ENCODE assay signal across 8 cellular contexts in genomic region chr11:67275606-67276409, GRCh38. TPM values are rescaled to one million over a fixed set of nuclear protein-coding genes. Genes with fewer than 3 reads are reported as not detected.
DNase-seq lines count a peak whose midpoint lies in the region; ATAC-seq and TF ChIP-seq lines count a peak whose summit lies in the region.
"Had no signal": no experiment of that assay in that cellular context is flagged by ENCODE, and none has a peak within 500 bp of the region (broad histone marks: within the 10 kb centered on the region; RNA-seq: fewer than 3 reads in every experiment).

No MANE protein-coding gene starts in this region.

- H3K27ac ChIP-seq in right lobe of liver: peak overlapping the region; percentile 18 to 67 (median 62)
- peak overlapping the region; percentile 70 to 74 for H3K27ac ChIP-seq in testis

- H3K4me3 ChIP-seq in right lobe of liver (no peak overlapping the region), testis (no peak overlapping the region)

- WGBS in right lobe of liver (ENCODE audit: insufficient coverage, low coverage, low lambda C conversion rate, missing lambda C conversion rate): 70% methylated on average over 9 of the region's 17 CpGs
- 76 to 77% methylated on average over 15 to 17 of the region's 17 CpGs for WGBS in testis, 2 donors

- peak overlapping the region; percentile 12 to 91 (median 78) for H3K4me3 Mint-ChIP-seq in IgD-negative memory B cell
- peak overlapping the region; percentile 75 to 97 for H3K4me3 Mint-ChIP-seq in activated T-cell treated with anti-CD3 and anti-CD28 coated beads, Interleukin-2, amount 50 U/mL, for 72 hours

- H3K36me3 Mint-ChIP-seq in IgD-negative memory B cell: peaks cover 2% of the 10 kb centered on the region
- H3K36me3 Mint-ChIP-seq in activated T-cell treated with anti-CD3 and anti-CD28 coated beads, Interleukin-2, amount 50 U/mL, for 72 hours (ENCODE audit: insufficient read depth in 2 of 2): peaks cover 4 to 23% of the 10 kb centered on the region in 2 donors

- H3K9me3 ChIP-seq in right lobe of liver (no peaks in the 10 kb centered on the region), testis (no peaks in the 10 kb centered on the region)

- H3K4me1 ChIP-seq in right lobe of liver (peaks cover 0 to 43% (median 0%) of the 10 kb centered on the region in 4 donors), testis (peaks cover 75% of the 10 kb centered on the region)

- DNase-seq in activated T-cell treated with anti-CD3 and anti-CD28 coated beads, Interleukin-2, amount 50 U/mL, for 72 hours: peak; percentile 31 to 40
- peak in 1 of 3 donors; percentile 46 for DNase-seq in right lobe of liver
- DNase-seq in testis: no peak
- no peak for DNase-seq in NCI-H446 treated with DMSO at 0.1 percent for 48 hours (lab: John Stamatoyannopoulos, UW)
- no peak for DNase-seq in nucleus accumbens (lab: John Stamatoyannopoulos, UW)
- DNase-seq in activated CD4-positive, CD25-positive, alpha-beta regulatory T cell treated with anti-CD3 and anti-CD28 coated beads, Interleukin-2, amount 50 U/mL, for 72 hours: no peak

- TF ChIP-seq CTCF in right lobe of liver (IDR thresholded peaks at IDR 0.05) (no peak), testis (IDR thresholded peaks at IDR 0.05) (no peak)

- H3K27ac Mint-ChIP-seq in IgD-negative memory B cell: peak overlapping the region; percentile 86 to 95 (median 94)
- H3K27ac Mint-ChIP-seq in activated T-cell treated with anti-CD3 and anti-CD28 coated beads, Interleukin-2, amount 50 U/mL, for 72 hours: peak overlapping the region; percentile 81

- H3K36me3 ChIP-seq in right lobe of liver (peaks cover 0 to 20% (median 6%) of the 10 kb centered on the region in 4 donors), testis (ENCODE audit: low read depth, missing control alignments) (no peaks in the 10 kb centered on the region)

- H3K4me1 Mint-ChIP-seq in IgD-negative memory B cell: peaks cover 37 to 59% (median 54%) of the 10 kb centered on the region in 3 donors
- peaks cover 92% of the 10 kb centered on the region for H3K4me1 Mint-ChIP-seq in activated T-cell treated with anti-CD3 and anti-CD28 coated beads, Interleukin-2, amount 50 U/mL, for 72 hours (ENCODE audit: low read depth)

- H3K27me3 ChIP-seq in right lobe of liver (no peaks in the 10 kb centered on the region), testis (no peaks in the 10 kb centered on the region)

- H3K27me3 Mint-ChIP-seq in IgD-negative memory B cell: peaks cover 2% of the 10 kb centered on the region
- no peaks in the 10 kb centered on the region for H3K27me3 Mint-ChIP-seq in activated T-cell treated with anti-CD3 and anti-CD28 coated beads, Interleukin-2, amount 50 U/mL, for 72 hours (ENCODE audit: low read depth)

- ATAC-seq in activated T-cell treated with anti-CD3 and anti-CD28 coated beads, Interleukin-2, amount 50 U/mL, for 72 hours (replicated peaks in 1 of 2): no peak
- no peak for ATAC-seq in right lobe of liver
- ATAC-seq: Panc1 had no signal

- TF ChIP-seq POLR2A in right lobe of liver (IDR thresholded peaks at IDR 0.05): no peak
- no peak for TF ChIP-seq POLR2A in testis (IDR thresholded peaks at IDR 0.05)

- intact Hi-C loops in right lobe of liver (cut with DNase I): loop anchor here in 1 of 2 donors (10.0 kb wide), 1 partner anchor 109 kb away; no protein-coding TSS in a partner anchor
- intact Hi-C loops in testis (cut with DNase I; ENCODE audit: low total_unique reads): no loop called here

- H3K9me3 Mint-ChIP-seq in IgD-negative memory B cell: no peaks in the 10 kb centered on the region
- H3K9me3 Mint-ChIP-seq in activated T-cell treated with anti-CD3 and anti-CD28 coated beads, Interleukin-2, amount 50 U/mL, for 72 hours: no peaks in the 10 kb centered on the region

RNA-seq across cellular contexts. Expression of gene GRK2, which starts 9.5 kb away (rescaled TPM):
- 26.2 TPM for polyA plus RNA-seq in IgD-negative memory B cell
- total RNA-seq in activated T-cell treated with anti-CD3 and anti-CD28 coated beads, Interleukin-2, amount 50 U/mL, for 72 hours: 100 to 1,000 TPM; 379 to 422 TPM
- total RNA-seq in right lobe of liver: 10 to 100 TPM; 24.5 to 43.9 (median 28.5) TPM
- 10 to 100 TPM; 64.3 to 87.6 TPM for total RNA-seq in testis
- 45.6 TPM for polyA plus RNA-seq in testis (ENCODE audit: insufficient read depth, low read depth, low replicate concordance)

RNA-seq across cellular contexts. Expression of gene ANKRD13D, which starts 13.3 kb away (rescaled TPM):
- 17.3 TPM for polyA plus RNA-seq in IgD-negative memory B cell
- 10 to 100 TPM; 78.5 to 90.9 TPM for total RNA-seq in activated T-cell treated with anti-CD3 and anti-CD28 coated beads, Interleukin-2, amount 50 U/mL, for 72 hours
- 10 to 100 TPM in 4 of 6 experiments, 1 to 10 TPM in 2; 7.7 to 14.1 (median 10.4) TPM for total RNA-seq in right lobe of liver
- total RNA-seq in testis: 10 to 100 TPM; 66.2 to 73.3 TPM
- polyA plus RNA-seq in testis (ENCODE audit: insufficient read depth, low read depth, low replicate concordance): 32.8 TPM

RNA-seq across cellular contexts. Expression of gene SSH3, which starts 27.5 kb away (rescaled TPM):
- polyA plus RNA-seq in IgD-negative memory B cell (5.5 TPM), testis (ENCODE audit: insufficient read depth, low read depth, low replicate concordance) (8.6 TPM)
- 10 to 100 TPM; 13.3 to 20.3 TPM for total RNA-seq in activated T-cell treated with anti-CD3 and anti-CD28 coated beads, Interleukin-2, amount 50 U/mL, for 72 hours
- total RNA-seq in right lobe of liver (10 to 100 TPM; 10.9 to 17.9 (median 14.5) TPM), testis (1 to 10 TPM; 6.9 to 9.8 TPM)

Comparison
In these comparisons a context has a peak if more than half of its experiments do, and no peak if none do; other contexts are left out.
1. DNase-seq: peak in activated T-cell treated with anti-CD3 and anti-CD28 coated beads, Interleukin-2, amount 50 U/mL, for 72 hours (2 of 2); none in testis (single experiment), NCI-H446 treated with DMSO at 0.1 percent for 48 hours (single experiment), nucleus accumbens (0 of 56) and activated CD4-positive, CD25-positive, alpha-beta regulatory T cell treated with anti-CD3 and anti-CD28 coated beads, Interleukin-2, amount 50 U/mL, for 72 hours (single experiment).
2. RNA of gene GRK2, which starts 9.5 kb away (total RNA-seq): 379 to 422 TPM in activated T-cell treated with anti-CD3 and anti-CD28 coated beads, Interleukin-2, amount 50 U/mL, for 72 hours; 64.3 to 87.6 TPM in testis and 24.5 to 43.9 TPM in right lobe of liver; every median in the first group is over 4 times any median in the second.
3. RNA of gene ANKRD13D, which starts 13.3 kb away (total RNA-seq): 78.5 to 90.9 TPM in activated T-cell treated with anti-CD3 and anti-CD28 coated beads, Interleukin-2, amount 50 U/mL, for 72 hours and 66.2 to 73.3 TPM in testis; 7.7 to 14.1 TPM in right lobe of liver; every median in the first group is over 4 times any median in the second.